In genomic region chr9:132054024-132054423, GRCh38 we compare ENCODE assay signal across 20 cellular contexts.
"Had no signal": no experiment of that assay in that cellular context is flagged by ENCODE, and none has a peak within 500 bp of the region (broad histone marks: within the 10 kb centered on the region; RNA-seq: fewer than 3 reads in every experiment).

No MANE protein-coding gene starts in this region.

- H2AFZ ChIP-seq: parathyroid adenoma had no signal

- H3K36me3 ChIP-seq: cardiac muscle cell, right lobe of liver had no signal

- H3K9me3 ChIP-seq: right lobe of liver, testis, upper lobe of left lung had no signal

- DNase-seq: activated B cell treated with CpG ODN at 0.5 μM for 24 hours; activated CD4-positive, alpha-beta memory T cell treated with anti-CD3 and anti-CD28 coated beads, Interleukin-2, amount 10 ng/mL, durations not matched to agents 7 days and 5 days; activated CD4-positive, alpha-beta T cell treated with anti-CD3 and anti-CD28 coated beads for 48 hours; activated CD8-positive, alpha-beta memory T cell treated with anti-CD3 and anti-CD28 coated beads, Interleukin-2, amount 10 ng/mL, durations not matched to agents 7 days and 5 days; activated naive CD4-positive, alpha-beta T cell; activated naive CD8-positive, alpha-beta T cell treated with anti-CD3 and anti-CD28 coated beads for 36 hours; amygdala; foreskin fibroblast; kidney; right lobe of liver; small intestine; stimulated activated CD4-positive, alpha-beta T cell treated with anti-CD3 and anti-CD28 coated beads, Interleukin-15, amount 100 ng/mL, for 24 hours; stimulated activated CD4-positive, alpha-beta T cell treated with anti-CD3 and anti-CD28 coated beads, Interleukin-2, amount 100 ng/mL, for 48 hours; testis had no signal

- H3K4me3 ChIP-seq: cardiac muscle cell, lung, right lobe of liver, testis, upper lobe of left lung had no signal

- H3K27me3 Mint-ChIP-seq: activated B cell treated with CpG ODN at 0.5 μM for 24 hours; activated CD4-positive, alpha-beta memory T cell treated with anti-CD3 and anti-CD28 coated beads, Interleukin-2, amount 10 ng/mL, durations not matched to agents 7 days and 5 days; activated CD8-positive, alpha-beta memory T cell treated with anti-CD3 and anti-CD28 coated beads, Interleukin-2, amount 10 ng/mL, durations not matched to agents 7 days and 5 days; activated naive CD8-positive, alpha-beta T cell treated with anti-CD3 and anti-CD28 coated beads for 36 hours; natural killer cell treated with Interleukin-12 subunit alpha and Interleukin-12 subunit beta and Interleukin-15 and Interleukin-18, amount 100 ng/mL, for 72 hours had no signal

- H3K27ac ChIP-seq: cardiac muscle cell, parathyroid adenoma, right lobe of liver, testis, upper lobe of left lung had no signal

- H3K27ac Mint-ChIP-seq: activated B cell treated with CpG ODN at 0.5 μM for 24 hours; activated CD4-positive, alpha-beta memory T cell treated with anti-CD3 and anti-CD28 coated beads, Interleukin-2, amount 10 ng/mL, durations not matched to agents 7 days and 5 days; activated CD8-positive, alpha-beta memory T cell treated with anti-CD3 and anti-CD28 coated beads, Interleukin-2, amount 10 ng/mL, durations not matched to agents 7 days and 5 days; activated naive CD8-positive, alpha-beta T cell treated with anti-CD3 and anti-CD28 coated beads for 36 hours; natural killer cell treated with Interleukin-12 subunit alpha and Interleukin-12 subunit beta and Interleukin-15 and Interleukin-18, amount 100 ng/mL, for 72 hours had no signal

- ATAC-seq: activated CD8-positive, alpha-beta memory T cell treated with anti-CD3 and anti-CD28 coated beads, Interleukin-2, amount 10 ng/mL, durations not matched to agents 7 days and 5 days; left lobe of liver; natural killer cell treated with Interleukin-12 subunit alpha and Interleukin-12 subunit beta and Interleukin-15 and Interleukin-18, amount 100 ng/mL, for 72 hours; right lobe of liver had no signal

- H3K4me1 Mint-ChIP-seq: activated CD4-positive, alpha-beta memory T cell treated with anti-CD3 and anti-CD28 coated beads, Interleukin-2, amount 10 ng/mL, durations not matched to agents 7 days and 5 days; activated CD8-positive, alpha-beta memory T cell treated with anti-CD3 and anti-CD28 coated beads, Interleukin-2, amount 10 ng/mL, durations not matched to agents 7 days and 5 days had no signal

- H3K27me3 ChIP-seq: cardiac muscle cell, right lobe of liver, testis, upper lobe of left lung had no signal

- H3K9ac ChIP-seq: parathyroid adenoma had no signal

- H3K4me1 ChIP-seq: parathyroid adenoma, right lobe of liver, testis had no signal

- H3K4me3 Mint-ChIP-seq: activated B cell treated with CpG ODN at 0.5 μM for 24 hours; activated CD4-positive, alpha-beta memory T cell treated with anti-CD3 and anti-CD28 coated beads, Interleukin-2, amount 10 ng/mL, durations not matched to agents 7 days and 5 days; activated CD8-positive, alpha-beta memory T cell treated with anti-CD3 and anti-CD28 coated beads, Interleukin-2, amount 10 ng/mL, durations not matched to agents 7 days and 5 days; activated naive CD8-positive, alpha-beta T cell treated with anti-CD3 and anti-CD28 coated beads for 36 hours; natural killer cell treated with Interleukin-12 subunit alpha and Interleukin-12 subunit beta and Interleukin-15 and Interleukin-18, amount 100 ng/mL, for 72 hours had no signal
